In the genomic region with DNA sequence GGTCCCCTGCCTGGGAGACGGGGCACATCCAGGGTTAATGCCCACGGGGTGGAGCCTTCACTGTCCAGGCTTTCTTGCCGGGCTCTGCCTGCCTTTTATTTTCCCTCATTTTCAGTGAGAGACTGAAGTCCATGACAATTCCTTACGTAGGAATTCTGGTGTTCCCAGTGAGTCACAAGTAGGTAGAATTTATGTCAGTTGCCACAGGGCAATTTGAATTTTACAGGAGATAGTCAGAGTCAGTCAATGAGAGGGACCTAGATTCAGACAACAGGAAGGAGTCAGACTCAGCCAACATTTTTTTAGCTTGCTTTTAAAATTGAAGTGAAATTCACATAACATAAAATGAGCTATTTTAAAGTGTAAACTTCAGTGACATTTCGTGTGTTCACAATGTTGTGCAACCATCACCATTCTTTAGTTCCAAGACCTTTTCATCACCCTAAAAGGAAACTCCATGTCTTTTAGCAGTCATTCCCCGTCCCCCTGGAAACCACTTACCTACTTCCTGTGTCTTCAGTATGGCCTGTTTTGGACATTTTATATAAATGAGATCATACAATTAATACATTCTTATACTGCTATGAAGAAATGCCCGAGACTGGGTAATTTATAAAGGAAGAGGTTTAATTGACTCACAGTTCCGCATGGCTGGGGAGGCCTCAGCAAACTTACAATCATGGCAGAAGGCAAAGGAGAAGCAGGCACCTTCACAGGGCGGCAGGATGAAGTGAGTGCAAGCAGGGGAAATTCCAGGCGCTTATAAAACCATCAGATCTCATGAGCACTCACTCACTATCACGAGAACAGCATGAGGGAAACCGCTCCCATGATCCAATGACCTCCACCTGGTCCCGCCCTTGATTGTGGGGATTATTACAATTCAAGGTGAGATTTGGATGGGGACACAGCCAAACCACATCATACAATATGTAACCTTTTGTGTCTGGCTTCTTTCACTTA, we compare ENCODE assay signal across 30 cellular contexts. TPM values are rescaled to one million over a fixed set of nuclear protein-coding genes. Genes with fewer than 3 reads are reported as not detected.
DNase-seq lines count a peak whose midpoint lies in the region; ATAC-seq, FAIRE-seq and TF ChIP-seq lines count a peak whose summit lies in the region.
"Had no signal": no experiment of that assay in that cellular context is flagged by ENCODE, and none has a peak within 500 bp of the region (broad histone marks: within the 10 kb centered on the region; RNA-seq: fewer than 3 reads in every experiment).

No MANE protein-coding gene starts in this region.

- no peak overlapping the region for H3K4me3 ChIP-seq in astrocyte of the spinal cord (ENCODE audit: low read depth, low read length)
- H3K4me3 ChIP-seq in CD8-positive, alpha-beta T cell (ENCODE audit: low read depth, low read length), result no peak overlapping the region
- no peak overlapping the region for H3K4me3 ChIP-seq in body of pancreas
- H3K4me3 ChIP-seq: thoracic aorta had no signal

- no peak overlapping the region for H3K4me3 Mint-ChIP-seq in CD8-positive, alpha-beta T cell
- no peak overlapping the region for H3K4me3 Mint-ChIP-seq in WTC11
- H3K4me3 Mint-ChIP-seq: activated CD4-positive, alpha-beta T cell treated with anti-CD3 and anti-CD28 coated beads for 36 hours; CD8-positive, alpha-beta memory T cell had no signal

- no peaks in the 10 kb centered on the region for H3K9me3 ChIP-seq in CD8-positive, alpha-beta T cell (ENCODE audit: low read length)
- no peaks in the 10 kb centered on the region for H3K9me3 ChIP-seq in body of pancreas
- H3K9me3 ChIP-seq: neutrophil, thoracic aorta had no signal

- H3K27me3 Mint-ChIP-seq in CD8-positive, alpha-beta T cell (ENCODE audit: low read depth), result no peaks in the 10 kb centered on the region
- peaks cover 11% of the 10 kb centered on the region for H3K27me3 Mint-ChIP-seq in WTC11 (ENCODE audit: low read depth)

- FAIRE-seq in HTR-8/SVneo (lab: Jason Lieb, UNC), result no peak

- TF ChIP-seq POLR2A in body of pancreas (IDR thresholded peaks at IDR 0.05), result no peak

- H3K9me3 Mint-ChIP-seq in CD8-positive, alpha-beta T cell, result no peaks in the 10 kb centered on the region
- peaks cover 67% of the 10 kb centered on the region for H3K9me3 Mint-ChIP-seq in WTC11
- H3K9me3 Mint-ChIP-seq: CD8-positive, alpha-beta memory T cell had no signal

- H3K27ac Mint-ChIP-seq in CD8-positive, alpha-beta T cell, result no peak overlapping the region
- no peak overlapping the region for H3K27ac Mint-ChIP-seq in WTC11
- H3K27ac Mint-ChIP-seq: activated CD4-positive, alpha-beta T cell treated with anti-CD3 and anti-CD28 coated beads for 36 hours; progenitor cell of endocrine pancreas had no signal

- DNase-seq in A172 (ENCODE audit: low spot score) (peak; percentile 23), HTR-8/SVneo (ENCODE audit: insufficient read length, low spot score) (peak; percentile 61), astrocyte of the spinal cord (ENCODE audit: low read depth, low spot score) (peak; percentile 27), iris pigment epithelial cell (ENCODE audit: low read depth) (peak; percentile 39), NCI-H1092 (lab: John Stamatoyannopoulos, UW) (no peak), WTC11 (ENCODE audit: low spot score) (no peak), body of pancreas (no peak)
- no peak for DNase-seq in CD8-positive, alpha-beta T cell
- DNase-seq: 8988T; activated CD4-positive, alpha-beta T cell treated with anti-CD3 and anti-CD28 coated beads for 36 hours; activated effector memory CD4-positive, alpha-beta T cell treated with anti-CD3 and anti-CD28 coated beads, Interleukin-2, amount 50 U/mL, for 16 hours; activated T-cell treated with anti-CD3 and anti-CD28 coated beads for 4 hours; AML-193; CD8-positive, alpha-beta memory T cell; DMS 273 treated with DMSO at 0.1 percent for 48 hours; erythroblast; foreskin melanocyte; KBM-7; mesenchymal stem cell; NCI-H146; NCI-H446 treated with DMSO at 0.1 percent for 48 hours; stimulated activated naive CD4-positive, alpha-beta T cell treated with Interleukin-2 at 50 U/mL for 16 hours; T-helper 2 cell had no signal

- ATAC-seq in CD8-positive, alpha-beta T cell, result no peak
- ATAC-seq in WTC11 (no peak), body of pancreas (no peak)
- ATAC-seq: activated CD4-positive, alpha-beta T cell treated with anti-CD3 and anti-CD28 coated beads for 36 hours; HCT116; sciatic nerve; SK-N-SH treated with all-trans-retinoic acid at 6 μM for 48 hours had no signal

- no peaks in the 10 kb centered on the region for H3K4me1 Mint-ChIP-seq in CD8-positive, alpha-beta T cell (ENCODE audit: low read depth)
- H3K4me1 Mint-ChIP-seq in WTC11, result no peaks in the 10 kb centered on the region
- H3K4me1 Mint-ChIP-seq: activated CD4-positive, alpha-beta T cell treated with anti-CD3 and anti-CD28 coated beads for 36 hours; CD8-positive, alpha-beta memory T cell had no signal

- no peak for TF ChIP-seq CTCF in astrocyte of the spinal cord (IDR thresholded peaks at IDR 0.05; ENCODE audit: low read depth, low read length)
- TF ChIP-seq CTCF in CD8-positive, alpha-beta T cell (IDR thresholded peaks at IDR 0.05), result no peak
- no peak for TF ChIP-seq CTCF in WTC11 (IDR thresholded peaks at IDR 0.05)
- TF ChIP-seq CTCF in body of pancreas (IDR thresholded peaks at IDR 0.05), result no peak

- no peaks in the 10 kb centered on the region for H3K36me3 ChIP-seq in CD8-positive, alpha-beta T cell (ENCODE audit: insufficient read depth, low read length)
- no peaks in the 10 kb centered on the region for H3K36me3 ChIP-seq in body of pancreas (replicated peaks in 1 of 2; ENCODE audit: insufficient read depth in 1 of 2, low read depth in 2 of 2)
- H3K36me3 ChIP-seq: neutrophil, thoracic aorta had no signal

- intact Hi-C loops in CD8-positive, alpha-beta T cell (cut with DNase I, micrococcal nuclease), result no loop called here
- intact Hi-C loops in body of pancreas (cut with DNase I), result no loop called here

- in situ Hi-C loops in astrocyte of the spinal cord (cut with HindIII; ENCODE audit: low sequenced_read_pairs), result no loop called here

- WGBS in body of pancreas, 2 donors, result 49 to 51% methylated on average over 10 to 13 of the region's 13 CpGs

- H3K36me3 Mint-ChIP-seq in CD8-positive, alpha-beta T cell, result no peaks in the 10 kb centered on the region
- H3K36me3 Mint-ChIP-seq in WTC11, result peaks cover 69% of the 10 kb centered on the region
- H3K36me3 Mint-ChIP-seq: CD8-positive, alpha-beta memory T cell had no signal

- no peaks in the 10 kb centered on the region for H3K4me1 ChIP-seq in CD8-positive, alpha-beta T cell (ENCODE audit: insufficient read depth, low read length)
- H3K4me1 ChIP-seq in body of pancreas, result no peaks in the 10 kb centered on the region

- POLR2A ChIA-PET in CD8-positive, alpha-beta T cell (lab: Charles Lee), result no interaction called here
- POLR2A ChIA-PET in WTC11 (lab: Charles Lee), result no interaction called here

- H3K27ac ChIP-seq in CD8-positive, alpha-beta T cell (ENCODE audit: low read depth, low read length), result no peak overlapping the region
- no peak overlapping the region for H3K27ac ChIP-seq in body of pancreas
- H3K27ac ChIP-seq: neutrophil, thoracic aorta had no signal

- H3K27me3 ChIP-seq in CD8-positive, alpha-beta T cell (ENCODE audit: insufficient read depth, low read length), result no peaks in the 10 kb centered on the region
- no peaks in the 10 kb centered on the region for H3K27me3 ChIP-seq in body of pancreas

- CTCF ChIA-PET in CD8-positive, alpha-beta T cell (lab: Charles Lee), result no interaction called here
- CTCF ChIA-PET in WTC11 (lab: Charles Lee), result no interaction called here

TF ChIP-seq in WTC11, 78 proteins besides CTCF, POLR2A, EP300 and RAD21 (continues in another document):
- no peak for TF ChIP-seq SMAD4 (CRISPR knock-in tag; IDR thresholded peaks at IDR 0.05)
- no peak for TF ChIP-seq EMX1 (CRISPR knock-in tag; IDR thresholded peaks at IDR 0.05)
- TF ChIP-seq, protein P1, sequence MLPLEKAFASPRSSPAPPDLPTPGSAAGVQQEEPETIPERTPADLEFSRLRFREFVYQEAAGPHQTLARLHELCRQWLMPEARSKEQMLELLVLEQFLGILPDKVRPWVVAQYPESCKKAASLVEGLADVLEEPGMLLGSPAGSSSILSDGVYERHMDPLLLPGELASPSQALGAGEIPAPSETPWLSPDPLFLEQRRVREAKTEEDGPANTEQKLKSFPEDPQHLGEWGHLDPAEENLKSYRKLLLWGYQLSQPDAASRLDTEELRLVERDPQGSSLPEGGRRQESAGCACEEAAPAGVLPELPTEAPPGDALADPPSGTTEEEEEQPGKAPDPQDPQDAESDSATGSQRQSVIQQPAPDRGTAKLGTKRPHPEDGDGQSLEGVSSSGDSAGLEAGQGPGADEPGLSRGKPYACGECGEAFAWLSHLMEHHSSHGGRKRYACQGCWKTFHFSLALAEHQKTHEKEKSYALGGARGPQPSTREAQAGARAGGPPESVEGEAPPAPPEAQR (CRISPR knock-in tag; IDR thresholded peaks at IDR 0.05), result no peak
- TF ChIP-seq, protein P2, sequence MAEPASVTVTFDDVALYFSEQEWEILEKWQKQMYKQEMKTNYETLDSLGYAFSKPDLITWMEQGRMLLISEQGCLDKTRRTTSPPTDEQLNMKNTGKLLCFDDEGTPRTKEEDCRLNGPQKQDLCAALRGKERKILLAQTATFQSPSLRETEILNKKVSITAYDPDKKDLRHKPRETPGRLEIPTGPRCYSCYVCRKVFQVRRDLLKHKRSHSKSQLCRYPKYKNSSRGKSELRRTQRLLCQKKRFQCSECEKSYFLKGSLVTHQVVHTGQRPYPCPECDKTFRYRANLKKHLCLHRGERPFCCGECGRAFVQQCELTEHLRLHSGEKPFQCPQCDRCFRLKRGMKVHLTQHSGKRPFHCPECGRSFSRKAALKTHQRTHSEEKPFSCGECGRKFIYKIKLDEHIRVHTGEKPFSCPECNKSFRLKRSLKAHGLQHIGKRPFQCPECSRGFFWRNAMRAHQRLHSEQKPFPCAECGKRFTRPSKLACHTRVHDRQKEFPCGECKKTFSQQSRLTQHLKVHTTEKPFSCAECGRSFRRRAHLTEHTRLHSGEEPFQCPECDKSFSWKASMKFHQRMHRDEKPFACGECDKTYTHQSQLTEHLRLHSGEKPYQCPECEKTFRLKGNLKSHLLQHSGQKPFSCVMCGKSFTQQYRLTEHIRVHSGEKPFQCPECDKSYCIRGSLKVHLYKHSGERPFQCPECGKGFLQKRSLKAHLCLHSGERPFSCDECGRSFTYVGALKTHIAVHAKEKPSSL (CRISPR knock-in tag; conservative IDR thresholded peaks at IDR 0.05), result no peak
- TF ChIP-seq, protein P3, sequence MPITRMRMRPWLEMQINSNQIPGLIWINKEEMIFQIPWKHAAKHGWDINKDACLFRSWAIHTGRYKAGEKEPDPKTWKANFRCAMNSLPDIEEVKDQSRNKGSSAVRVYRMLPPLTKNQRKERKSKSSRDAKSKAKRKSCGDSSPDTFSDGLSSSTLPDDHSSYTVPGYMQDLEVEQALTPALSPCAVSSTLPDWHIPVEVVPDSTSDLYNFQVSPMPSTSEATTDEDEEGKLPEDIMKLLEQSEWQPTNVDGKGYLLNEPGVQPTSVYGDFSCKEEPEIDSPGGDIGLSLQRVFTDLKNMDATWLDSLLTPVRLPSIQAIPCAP (CRISPR knock-in tag; IDR thresholded peaks at IDR 0.05), result no peak
- TF ChIP-seq NR1H2 (CRISPR knock-in tag; IDR thresholded peaks at IDR 0.05), result no peak

RNA-seq across cellular contexts. Expression of a gene that starts 14.6 kb away (rescaled TPM):
- total RNA-seq in A172 (2014; rRNA removed; shearing (Covaris generic)), result not detected in 2 replicates
- 1 to 10 TPM; 1.9 to 3.5 TPM for total RNA-seq in CD8-positive, alpha-beta T cell
- total RNA-seq in WTC11 (2021) (1.5 to 2.1 TPM (median 1.6 TPM) in 3 replicates), body of pancreas (1 to 10 TPM in 1 of 2 donors, under 1 TPM in 1; 0.66 to 2.9 TPM)
- total RNA-seq: activated CD4-positive, alpha-beta T cell treated with anti-CD3 and anti-CD28 coated beads for 36 hours; CD8-positive, alpha-beta memory T cell; myocyte had no signal

Comparison
In these comparisons a context has a peak if more than half of its experiments do, and no peak if none do; other contexts are left out.
1. DNase-seq: peak in A172 (single experiment), HTR-8/SVneo (single experiment), astrocyte of the spinal cord (single experiment) and iris pigment epithelial cell (single experiment); none in NCI-H1092 (single experiment), CD8-positive, alpha-beta T cell (0 of 7), WTC11 (single experiment) and body of pancreas (0 of 4).